10 cellular contexts compared by ENCODE assay signal in genomic region chr4:53130896-53131561, GRCh38.
"Had no signal": no experiment of that assay in that cellular context is flagged by ENCODE, and none has a peak within 500 bp of the region (broad histone marks: within the 10 kb centered on the region; RNA-seq: fewer than 3 reads in every experiment).

No MANE protein-coding gene starts in this region.

- H3K4me3 Mint-ChIP-seq: naive B cell had no signal

- H3K36me3 ChIP-seq: cardiac muscle cell, colonic mucosa, heart left ventricle, right atrium auricular region, stomach, tibial nerve had no signal

- H3K9me3 ChIP-seq: colonic mucosa, heart left ventricle, right atrium auricular region, stomach, tibial nerve had no signal

- H3K4me3 ChIP-seq: cardiac muscle cell, colonic mucosa, heart left ventricle, right atrium auricular region, stomach, tibial nerve had no signal

- DNase-seq: colonic mucosa, heart left ventricle, naive B cell, RPMI8226, small intestine, stomach, T1000 had no signal

- H3K27ac ChIP-seq: cardiac muscle cell, colonic mucosa, right atrium auricular region, stomach, tibial nerve had no signal

- H3K4me1 ChIP-seq: colonic mucosa had no signal

- H3K27me3 ChIP-seq: cardiac muscle cell, colonic mucosa, heart left ventricle, right atrium auricular region, stomach, tibial nerve had no signal

- H3K27ac Mint-ChIP-seq: naive B cell had no signal

- ATAC-seq: heart left ventricle had no signal

- H3K27me3 Mint-ChIP-seq: naive B cell had no signal
